ENCODE assay signal across 22 cellular contexts in genomic region chr18:22489694-22490093, GRCh38.
A peak's percentile ranks its signal among the peaks of the same experiment; 100 is the strongest.
DNase-seq lines count a peak whose midpoint lies in the region; ATAC-seq, FAIRE-seq and TF ChIP-seq lines count a peak whose summit lies in the region.
"Had no signal": no experiment of that assay in that cellular context is flagged by ENCODE, and none has a peak within 500 bp of the region (broad histone marks: within the 10 kb centered on the region; RNA-seq: fewer than 3 reads in every experiment).

No MANE protein-coding gene starts in this region.

- CTCF ChIA-PET in endothelial cell of umbilical vein (lab: Charles Lee), result no interaction called here
- CTCF ChIA-PET in naive thymus-derived CD4-positive, alpha-beta T cell (lab: Charles Lee), result no interaction called here

- peaks cover 0 to 10% (median 0%) of the 10 kb centered on the region in 11 donors for H3K9me3 Mint-ChIP-seq in naive thymus-derived CD4-positive, alpha-beta T cell
- peaks cover 3% of the 10 kb centered on the region for H3K9me3 Mint-ChIP-seq in osteocyte (ENCODE audit: unreplicated experiment)
- H3K9me3 Mint-ChIP-seq: activated CD4-positive, alpha-beta T cell treated with anti-CD3 and anti-CD28 coated beads, Interleukin-2, amount 10 ng/mL, durations not matched to agents 7 days and 5 days had no signal

- H3K9me1 ChIP-seq in endothelial cell of umbilical vein (replicated peaks; ENCODE audit: control insufficient read depth, extremely low read depth, insufficient read depth, low read length), result no peaks in the 10 kb centered on the region

- H3K79me2 ChIP-seq in endothelial cell of umbilical vein (ENCODE audit: control insufficient read depth, insufficient read depth, low read length), result no peaks in the 10 kb centered on the region

- H3K4me3 ChIP-seq in AG10803 (ENCODE audit: low read length) (no peak overlapping the region), endothelial cell of umbilical vein (replicated peaks in 1 of 3; ENCODE audit: insufficient read depth in 1 of 3, low read depth in 1 of 3, low read length in 3 of 3) (no peak overlapping the region), right lobe of liver (no peak overlapping the region)
- no peak overlapping the region for H3K4me3 ChIP-seq in naive thymus-derived CD4-positive, alpha-beta T cell (ENCODE audit: low read length)
- H3K4me3 ChIP-seq: A549; adrenal gland; BLaER1 treated with 17β-estradiol and CSF1 and Interleukin-3, amounts not matched to agents 10 nM and 100 nM; uterus had no signal

- POLR2A ChIA-PET in endothelial cell of umbilical vein (lab: Charles Lee), result no interaction called here
- POLR2A ChIA-PET in naive thymus-derived CD4-positive, alpha-beta T cell (lab: Charles Lee), result no interaction called here

- WGBS in right lobe of liver (ENCODE audit: insufficient coverage, low coverage, low lambda C conversion rate, missing lambda C conversion rate), result 39% methylated on average over 2 of the region's 2 CpGs

- peak; percentile 71 to 85 (median 78) for ATAC-seq in right lobe of liver
- ATAC-seq in naive thymus-derived CD4-positive, alpha-beta T cell, result no peak
- ATAC-seq: HCT116 had no signal

- no peak overlapping the region for H3K27ac ChIP-seq in endothelial cell of umbilical vein (ENCODE audit: insufficient read depth, low read depth, low read length)
- H3K27ac ChIP-seq in right lobe of liver, result peak overlapping the region; percentile 41 to 87 (median 69)
- H3K27ac ChIP-seq in naive thymus-derived CD4-positive, alpha-beta T cell (ENCODE audit: low read depth, low read length), result no peak overlapping the region
- H3K27ac ChIP-seq: A549; BLaER1 treated with 17β-estradiol and CSF1 and Interleukin-3, amounts not matched to agents 10 nM and 100 nM; uterus had no signal

- H3K27me3 ChIP-seq in endothelial cell of umbilical vein (ENCODE audit: control insufficient read depth in 2 of 2, insufficient read depth in 2 of 2, low read length in 2 of 2) (no peaks in the 10 kb centered on the region), right lobe of liver (no peaks in the 10 kb centered on the region)
- no peaks in the 10 kb centered on the region for H3K27me3 ChIP-seq in naive thymus-derived CD4-positive, alpha-beta T cell (ENCODE audit: control insufficient read depth in 2 of 2, insufficient read depth in 2 of 2, low read length in 2 of 2)
- H3K27me3 ChIP-seq: adrenal gland; BLaER1 treated with 17β-estradiol and CSF1 and Interleukin-3, amounts not matched to agents 10 nM and 100 nM; uterus had no signal

- H3K4me1 Mint-ChIP-seq in naive thymus-derived CD4-positive, alpha-beta T cell, result no peaks in the 10 kb centered on the region
- H3K4me1 Mint-ChIP-seq in osteocyte (ENCODE audit: unreplicated experiment), result peaks cover 28% of the 10 kb centered on the region
- H3K4me1 Mint-ChIP-seq: activated CD4-positive, alpha-beta T cell treated with anti-CD3 and anti-CD28 coated beads, Interleukin-2, amount 10 ng/mL, durations not matched to agents 7 days and 5 days had no signal

- no peaks in the 10 kb centered on the region for H4K20me1 ChIP-seq in endothelial cell of umbilical vein (replicated peaks; ENCODE audit: control insufficient read depth, extremely low read depth, insufficient read depth, low read length)
- H4K20me1 ChIP-seq: BLaER1 treated with 17β-estradiol and CSF1 and Interleukin-3, amounts not matched to agents 10 nM and 100 nM had no signal

- H3K9ac ChIP-seq in endothelial cell of umbilical vein (replicated peaks; ENCODE audit: extremely low read depth, insufficient read depth, low read length), result no peak overlapping the region
- H3K9ac ChIP-seq: BLaER1 treated with 17β-estradiol and CSF1 and Interleukin-3, amounts not matched to agents 10 nM and 100 nM had no signal

- H3K27me3 Mint-ChIP-seq in naive thymus-derived CD4-positive, alpha-beta T cell, result peaks cover 0 to 16% (median 4%) of the 10 kb centered on the region in 5 donors
- H3K27me3 Mint-ChIP-seq in osteocyte (ENCODE audit: unreplicated experiment), result no peaks in the 10 kb centered on the region
- H3K27me3 Mint-ChIP-seq: activated CD4-positive, alpha-beta T cell treated with anti-CD3 and anti-CD28 coated beads, Interleukin-2, amount 10 ng/mL, durations not matched to agents 7 days and 5 days had no signal

- no TSS peak for BruUV-seq in endothelial cell of umbilical vein (replicated peaks; lab: Mats Ljungman, UMichigan)

- dilution Hi-C loops in endothelial cell of umbilical vein (cut with MboI; ENCODE audit: extremely low pct_ligation_motif_present, low sequenced_read_pairs), result no loop called here

- DNase-seq in AG10803 (ENCODE audit: low read depth) (peak; percentile 3), HuH-7 (ENCODE audit: low spot score) (peak; percentile 63), endothelial cell of umbilical vein (ENCODE audit: low read depth, low spot score) (no peak), right lobe of liver (peak in 1 of 3 donors; percentile 61), osteocyte (ENCODE audit: extremely low spot score, unreplicated experiment) (no peak), nucleus accumbens (lab: John Stamatoyannopoulos, UW) (no peak), mesenteric fat pad (ENCODE audit: low spot score) (no peak)
- DNase-seq in naive thymus-derived CD4-positive, alpha-beta T cell, result no peak
- DNase-seq: activated CD4-positive, alpha-beta T cell treated with anti-CD3 and anti-CD28 coated beads, Interleukin-2, amount 10 ng/mL, durations not matched to agents 7 days and 5 days; activated CD8-positive, alpha-beta memory T cell treated with anti-CD3 and anti-CD28 coated beads, Interleukin-2, amount 50 U/mL, for 4 hours; activated gamma-delta T cell; erythroblast; NCI-H1092; NCI-H2029; NCI-H446 treated with DMSO at 0.1 percent for 48 hours; stimulated activated CD4-positive, alpha-beta T cell treated with anti-CD3 and anti-CD28 coated beads, Interleukin-4, amount 100 ng/mL, for 4 hours; uterus had no signal

- no peak overlapping the region for H2AFZ ChIP-seq in endothelial cell of umbilical vein (ENCODE audit: low read depth, low read length)

- H3K4me2 ChIP-seq in endothelial cell of umbilical vein (ENCODE audit: insufficient read depth, low read length), result no peak overlapping the region
- H3K4me2 ChIP-seq: A549; BLaER1 treated with 17β-estradiol and CSF1 and Interleukin-3, amounts not matched to agents 10 nM and 100 nM had no signal

- intact Hi-C loops in endothelial cell of umbilical vein (cut with micrococcal nuclease) (loop anchor here (5.0 kb wide), 1 partner anchor 68 kb away; no protein-coding TSS in a partner anchor), right lobe of liver (cut with DNase I) (loop anchor here in 1 of 2 donors (10.0 kb wide), 1 partner anchor 65 kb away; no protein-coding TSS in a partner anchor)
- intact Hi-C loops in naive thymus-derived CD4-positive, alpha-beta T cell (cut with micrococcal nuclease), result no loop called here

- no peak overlapping the region for H3K4me3 Mint-ChIP-seq in naive thymus-derived CD4-positive, alpha-beta T cell
- no peak overlapping the region for H3K4me3 Mint-ChIP-seq in osteocyte (ENCODE audit: unreplicated experiment)
- H3K4me3 Mint-ChIP-seq: activated CD4-positive, alpha-beta T cell treated with anti-CD3 and anti-CD28 coated beads, Interleukin-2, amount 10 ng/mL, durations not matched to agents 7 days and 5 days had no signal

- H3K4me1 ChIP-seq in endothelial cell of umbilical vein (ENCODE audit: control insufficient read depth, extremely low read depth, insufficient read depth, low read length) (peaks cover 4% of the 10 kb centered on the region), right lobe of liver (peaks cover 0 to 50% (median 14%) of the 10 kb centered on the region in 4 donors)
- H3K4me1 ChIP-seq in naive thymus-derived CD4-positive, alpha-beta T cell (ENCODE audit: control insufficient read depth in 2 of 2, insufficient read depth in 2 of 2, low read length in 2 of 2), result no peaks in the 10 kb centered on the region
- H3K4me1 ChIP-seq: BLaER1 treated with 17β-estradiol and CSF1 and Interleukin-3, amounts not matched to agents 10 nM and 100 nM had no signal

- H3K9me3 ChIP-seq in endothelial cell of umbilical vein (replicated peaks; ENCODE audit: control insufficient read depth, insufficient read depth, low read length), result no peaks in the 10 kb centered on the region
- no peaks in the 10 kb centered on the region for H3K9me3 ChIP-seq in right lobe of liver
- H3K9me3 ChIP-seq in naive thymus-derived CD4-positive, alpha-beta T cell (ENCODE audit: control insufficient read depth in 2 of 3, low read length in 3 of 3), result no peaks in the 10 kb centered on the region
- H3K9me3 ChIP-seq: A549; adrenal gland; BLaER1 treated with 17β-estradiol and CSF1 and Interleukin-3, amounts not matched to agents 10 nM and 100 nM; uterus had no signal

- TF ChIP-seq CTCF in AG10803 (conservative IDR thresholded peaks at IDR 0.05; ENCODE audit: low read length) (no peak), endothelial cell of umbilical vein (IDR thresholded peaks at IDR 0.05; ENCODE audit: extremely low read depth in 1 of 2, insufficient read depth in 1 of 2, low read depth in 1 of 2, low read length in 2 of 2) (no peak), right lobe of liver (IDR thresholded peaks at IDR 0.05) (no peak), osteocyte (IDR thresholded peaks at IDR 0.05) (no peak)

- no peak for TF ChIP-seq POLR2A in endothelial cell of umbilical vein (IDR thresholded peaks at IDR 0.05; ENCODE audit: low read depth, low read length)
- TF ChIP-seq POLR2A in right lobe of liver (IDR thresholded peaks at IDR 0.05), result peak; percentile 35

- H3K36me3 ChIP-seq in endothelial cell of umbilical vein (ENCODE audit: control insufficient read depth in 2 of 2, extremely low read depth in 1 of 2, insufficient read depth in 2 of 2, low read length in 2 of 2) (no peaks in the 10 kb centered on the region), right lobe of liver (no peaks in the 10 kb centered on the region)
- no peaks in the 10 kb centered on the region for H3K36me3 ChIP-seq in naive thymus-derived CD4-positive, alpha-beta T cell (ENCODE audit: control insufficient read depth in 2 of 3, insufficient read depth in 3 of 3, low read length in 3 of 3)
- H3K36me3 ChIP-seq: adrenal gland; BLaER1 treated with 17β-estradiol and CSF1 and Interleukin-3, amounts not matched to agents 10 nM and 100 nM; uterus had no signal

- H3K27ac Mint-ChIP-seq in naive thymus-derived CD4-positive, alpha-beta T cell, result no peak overlapping the region
- no peak overlapping the region for H3K27ac Mint-ChIP-seq in osteocyte (ENCODE audit: unreplicated experiment)
- H3K27ac Mint-ChIP-seq: activated CD4-positive, alpha-beta T cell treated with anti-CD3 and anti-CD28 coated beads, Interleukin-2, amount 10 ng/mL, durations not matched to agents 7 days and 5 days had no signal

- no peaks in the 10 kb centered on the region for H3K36me3 Mint-ChIP-seq in naive thymus-derived CD4-positive, alpha-beta T cell
- no peaks in the 10 kb centered on the region for H3K36me3 Mint-ChIP-seq in osteocyte (ENCODE audit: unreplicated experiment)

- no peak for FAIRE-seq in endothelial cell of umbilical vein (lab: Jason Lieb, UNC)
- FAIRE-seq: A549, GM12892 had no signal

TF ChIP-seq in endothelial cell of umbilical vein, 7 proteins besides CTCF, POLR2A, EP300 and RAD21:
- no peak for TF ChIP-seq MYC (IDR thresholded peaks at IDR 0.05; ENCODE audit: low read depth, low read length)
- TF ChIP-seq GATA2 (IDR thresholded peaks at IDR 0.05; ENCODE audit: insufficient read depth, insufficient read length, low read depth, low read length), result peak; percentile 19

Comparison
In these comparisons a context has a peak if more than half of its experiments do, and no peak if none do; other contexts are left out.
1. DNase-seq: peak in AG10803 (single experiment) and HuH-7 (single experiment); none in endothelial cell of umbilical vein (single experiment), naive thymus-derived CD4-positive, alpha-beta T cell (0 of 9), osteocyte (single experiment), nucleus accumbens (0 of 56) and mesenteric fat pad (single experiment).
2. H3K27ac ChIP-seq: peak in right lobe of liver (3 of 3); none in endothelial cell of umbilical vein (single experiment) and naive thymus-derived CD4-positive, alpha-beta T cell (single experiment).